ENCODE assay signal across 6 cellular contexts in the genomic region with DNA sequence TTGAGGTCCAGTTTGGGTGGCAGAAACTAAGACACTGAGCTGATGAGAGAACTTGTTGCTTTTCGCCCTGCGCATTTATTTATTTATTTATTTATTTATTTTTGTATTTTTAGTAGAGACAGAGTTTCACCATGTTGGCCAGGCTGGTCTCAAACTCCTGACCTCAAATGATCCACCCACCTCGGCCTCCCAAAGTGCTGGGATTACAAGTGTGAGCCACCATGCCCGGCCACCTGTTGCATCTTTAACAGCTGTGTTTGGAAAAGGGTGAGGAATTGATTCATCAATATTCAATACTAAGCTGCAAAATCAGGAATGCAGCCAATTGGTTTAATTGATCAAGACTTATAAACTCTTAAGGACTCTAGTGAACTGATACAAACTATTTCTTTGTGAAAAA. TPM values are rescaled to one million over a fixed set of nuclear protein-coding genes. Genes with fewer than 3 reads are reported as not detected.
DNase-seq lines count a peak whose midpoint lies in the region; ATAC-seq, FAIRE-seq and TF ChIP-seq lines count a peak whose summit lies in the region.
"Not testable (repeated sequence)": the region's sequence is repeated elsewhere in the genome, so short reads cannot be mapped to it uniquely, and the experiment has no call there.

No MANE protein-coding gene starts in this region.

- not testable (repeated sequence) for BruUV-seq in HepG2 (replicated peaks; lab: Mats Ljungman, UMichigan)

- not testable (repeated sequence) for TF ChIP-seq EP300 in esophagus muscularis mucosa (IDR thresholded peaks at IDR 0.05); HepG2 (IDR thresholded peaks at IDR 0.05; ENCODE audit: low read depth in 2 of 2, low read length in 2 of 2); HepG2 (CRISPR knock-in tag; IDR thresholded peaks at IDR 0.05; ENCODE audit: borderline replicate concordance); sigmoid colon (IDR thresholded peaks at IDR 0.05)

- DNase-seq in SJCRH30; esophagus muscularis mucosa (ENCODE audit: extremely low spot score); HepG2 (ENCODE audit: low spot score); sigmoid colon; tibial artery: not testable (repeated sequence)

- not testable (repeated sequence) for H3K27me3 ChIP-seq in SJCRH30; esophagus muscularis mucosa; HepG2 (ENCODE audit: control insufficient read depth in 1 of 2, insufficient read depth in 2 of 2, low read length in 2 of 2); sigmoid colon; tibial artery

- in situ Hi-C loops in HepG2 (cut with HindIII; ENCODE audit: extremely low pct_ligation_motif_present, low pct_unique_long_range_greater_than_20kb): not testable (repeated sequence)

- not testable (repeated sequence) for H3K9me3 ChIP-seq in HEK293 (ENCODE audit: control insufficient read depth, insufficient read depth, low read depth, low read length); SJCRH30 (replicated peaks); esophagus muscularis mucosa; HepG2 (ENCODE audit: low read length); sigmoid colon; tibial artery

- H3K36me3 ChIP-seq in HEK293 (ENCODE audit: control insufficient read depth in 2 of 2, insufficient read depth in 1 of 2, low read length in 2 of 2) (peaks cover 6 to 45% of the 10 kb centered on the region in 2 experiments; a peak in 2 of 3 replicates), SJCRH30 (peaks cover 36% of the 10 kb centered on the region), esophagus muscularis mucosa (peaks cover 25 to 76% (median 61%) of the 10 kb centered on the region in 4 donors), HepG2 (replicated peaks in 1 of 2; ENCODE audit: control insufficient read depth in 1 of 2, insufficient read depth in 2 of 2, low read length in 2 of 2) (peaks cover 21 to 50% of the 10 kb centered on the region in 2 experiments), sigmoid colon (peaks cover 21 to 74% (median 28%) of the 10 kb centered on the region in 4 donors), tibial artery (peaks cover 22 to 44% (median 35%) of the 10 kb centered on the region in 3 donors)

- not testable (repeated sequence) for ATAC-seq in HepG2

- not testable (repeated sequence) for TF ChIP-seq POLR2A in esophagus muscularis mucosa (IDR thresholded peaks at IDR 0.05; ENCODE audit: low read depth); HepG2 (IDR thresholded peaks at IDR 0.05; ENCODE audit: insufficient read depth in 1 of 2, low read depth in 2 of 2, low read length in 2 of 2); sigmoid colon (IDR thresholded peaks at IDR 0.05)

- not testable (repeated sequence) for FAIRE-seq in HepG2 (lab: Jason Lieb, UNC)

- TF ChIP-seq RAD21 in HepG2 (CRISPR knock-in tag; IDR thresholded peaks at IDR 0.05): not testable (repeated sequence)

- CTCF ChIA-PET in HEK293 (lab: Yijun Ruan, JAX): interaction anchor here (0.6 to 16.2 kb wide), 2 partner anchors 144 to 797 kb away, joined by 3 to 254 read pairs; no protein-coding TSS in a partner anchor
- CTCF ChIA-PET in HepG2 (lab: Yijun Ruan, JAX; ENCODE audit: low intra/inter-chr PET ratio, low total read pairs): not testable (repeated sequence)

- H3K4me3 ChIP-seq in HEK293 (ENCODE audit: low read depth, low read length); SJCRH30; esophagus muscularis mucosa; HepG2 (replicated peaks in 1 of 3; ENCODE audit: insufficient read depth in 1 of 3, low read depth in 2 of 3, low read length in 3 of 3); sigmoid colon; tibial artery: not testable (repeated sequence)

- not testable (repeated sequence) for H3K27ac ChIP-seq in HEK293 (ENCODE audit: extremely low read depth, low read depth, low read length)
- peak overlapping the region; percentile 25; the same call in 1 of the 2 replicates for H3K27ac ChIP-seq in SJCRH30
- peak overlapping the region; percentile 37 to 90 (median 76) for H3K27ac ChIP-seq in esophagus muscularis mucosa (replicated peaks in 1 of 4)
- H3K27ac ChIP-seq in HepG2 (ENCODE audit: extremely low read length, insufficient read depth, low read length): peak overlapping the region; percentile 60
- peak overlapping the region; percentile 37 to 99 (median 79) for H3K27ac ChIP-seq in sigmoid colon
- peak overlapping the region; percentile 36 to 77 for H3K27ac ChIP-seq in tibial artery

- H2AFZ ChIP-seq in HepG2 (ENCODE audit: low read length): not testable (repeated sequence)

- not testable (repeated sequence) for H3K9ac ChIP-seq in HepG2 (ENCODE audit: insufficient read depth, low read depth, low read length)

- TF ChIP-seq CTCF in HEK293 (tag by site-specific recombination; IDR thresholded peaks at IDR 0.05); esophagus muscularis mucosa (IDR thresholded peaks at IDR 0.05); HepG2 (CRISPR knock-in tag; IDR thresholded peaks at IDR 0.05); sigmoid colon (IDR thresholded peaks at IDR 0.05); tibial artery (IDR thresholded peaks at IDR 0.05): not testable (repeated sequence)

- H4K20me1 ChIP-seq in HepG2 (ENCODE audit: insufficient read depth, low read length): not testable (repeated sequence)

- intact Hi-C loops in esophagus muscularis mucosa (cut with DNase I); HepG2 (cut with micrococcal nuclease; ENCODE audit: unreplicated experiment); sigmoid colon (cut with DNase I); tibial artery (cut with DNase I; ENCODE audit: low total_unique reads): not testable (repeated sequence)

- POLR2A ChIA-PET in HEK293 (lab: Yijun Ruan, JAX) (interaction anchor here (0.8 kb wide), 1 partner anchor 72 kb away, joined by 3 read pairs; no protein-coding TSS in a partner anchor), HepG2 (lab: Yijun Ruan, JAX) (interaction anchor here (0.6 kb wide), 1 partner anchor 99 kb away, joined by 3 read pairs; no protein-coding TSS in a partner anchor)

- 93% methylated on average over 4 of the region's 4 CpGs for WGBS in esophagus muscularis mucosa
- 99% methylated on average over 4 of the region's 4 CpGs for WGBS in HepG2 (ENCODE audit: low lambda C conversion rate)
- 92 to 94% methylated on average over 4 of the region's 4 CpGs for WGBS in sigmoid colon, 2 donors

- H3K79me2 ChIP-seq in HepG2 (ENCODE audit: insufficient read depth, low read length): not testable (repeated sequence)

- not testable (repeated sequence) for H3K4me1 ChIP-seq in HEK293 (ENCODE audit: control insufficient read depth, insufficient read depth, low read length)
- H3K4me1 ChIP-seq in SJCRH30 (peaks cover 11% of the 10 kb centered on the region), esophagus muscularis mucosa (peaks cover 14 to 56% (median 37%) of the 10 kb centered on the region in 4 donors), HepG2 (ENCODE audit: insufficient read depth, low read length) (peaks cover 22% of the 10 kb centered on the region), sigmoid colon (peaks cover 0 to 47% (median 32%) of the 10 kb centered on the region in 4 donors), tibial artery (peaks cover 0 to 46% (median 8%) of the 10 kb centered on the region in 4 donors)

- H3K4me2 ChIP-seq in HepG2 (ENCODE audit: low read depth, low read length): peak overlapping the region; percentile 37; the same call in 1 of the 2 replicates

TF ChIP-seq in HEK293, 187 proteins besides CTCF, POLR2A, EP300 and RAD21 (continues in another document):
- TF ChIP-seq SCRT1 (tag by site-specific recombination; IDR thresholded peaks at IDR 0.05; ENCODE audit: borderline replicate concordance): peak; percentile 95

RNA-seq across cellular contexts. Expression of a gene that starts 24.4 kb away (rescaled TPM):
- total RNA-seq in SJCRH30 (2014; rRNA removed; shearing (Covaris generic)): 0.15 and 0.32 TPM in 2 replicates
- 10 to 100 TPM in 2 of 4 donors, 1 to 10 TPM in 2; 7.2 to 15.7 (median 10.0) TPM for total RNA-seq in esophagus muscularis mucosa
- total RNA-seq in HepG2 (2016; rRNA removed; fragmentation: Illumina TruSeq; extraction: Trizol): not detected in 2 replicates
- total RNA-seq in HepG2 (2016; cell fraction: cytosol; rRNA removed; fragmentation: Illumina TruSeq; extraction: Trizol; ENCODE audit: low read depth): not detected in 2 replicates
- total RNA-seq in HepG2 (2016; cell fraction: insoluble cytoplasmic fraction; rRNA removed; fragmentation: Illumina TruSeq; extraction: Trizol): not detected in 2 replicates
- total RNA-seq in HepG2 (2016; cell fraction: membrane; rRNA removed; fragmentation: Illumina TruSeq; extraction: Trizol): not detected in 2 replicates
- total RNA-seq in HepG2 (2016; cell fraction: nucleus; rRNA removed; fragmentation: Illumina TruSeq; extraction: Trizol): not detected in 2 replicates
- 0.07 and 0.12 TPM in 2 replicates for polyA plus RNA-seq in HepG2 (2011; rRNA removed)
- polyA plus RNA-seq in HepG2 (2011; cell fraction: cytosol; rRNA removed): 0.07 and 0.08 TPM in 2 replicates
- polyA plus RNA-seq in HepG2 (2011; cell fraction: nucleus; rRNA removed): 0.14 and 0.16 TPM in 2 replicates
- polyA plus RNA-seq in HepG2 (2012): not detected in 2 replicates
- polyA plus RNA-seq in HepG2 (2016; cell fraction: cytosol; fragmentation: Illumina TruSeq; extraction: Trizol; ENCODE audit: low read depth): not detected in 2 replicates
- polyA plus RNA-seq in HepG2 (2016; cell fraction: insoluble cytoplasmic fraction; fragmentation: Illumina TruSeq; extraction: Trizol; ENCODE audit: low read depth): 0.10 TPM in 1 of 2 replicates, not detected in the other
- polyA plus RNA-seq in HepG2 (2016; cell fraction: membrane; fragmentation: Illumina TruSeq; extraction: Trizol; ENCODE audit: low read depth): not detected in 2 replicates
- polyA plus RNA-seq in HepG2 (2016; cell fraction: nucleus; fragmentation: Illumina TruSeq; extraction: Trizol; ENCODE audit: insufficient read depth, low read depth): not detected in 2 replicates
- polyA minus RNA-seq in HepG2 (2011; rRNA and poly(A)+ RNA removed; ENCODE audit: low replicate concordance): 0.26 and 2.7 TPM in 2 replicates
- polyA minus RNA-seq in HepG2 (2011; cell fraction: cytosol; rRNA and poly(A)+ RNA removed): not detected in 2 replicates
- polyA minus RNA-seq in HepG2 (2011; cell fraction: nucleus; rRNA and poly(A)+ RNA removed): not detected in 2 replicates
- 1 to 10 TPM; 6.1 to 10.0 (median 7.6) TPM for total RNA-seq in sigmoid colon
- polyA plus RNA-seq in sigmoid colon: 10 to 100 TPM in 1 of 3 donors, 1 to 10 TPM in 2; 1.8 to 26.1 (median 6.7) TPM
